17 cellular contexts compared by ENCODE assay signal in the genomic region with DNA sequence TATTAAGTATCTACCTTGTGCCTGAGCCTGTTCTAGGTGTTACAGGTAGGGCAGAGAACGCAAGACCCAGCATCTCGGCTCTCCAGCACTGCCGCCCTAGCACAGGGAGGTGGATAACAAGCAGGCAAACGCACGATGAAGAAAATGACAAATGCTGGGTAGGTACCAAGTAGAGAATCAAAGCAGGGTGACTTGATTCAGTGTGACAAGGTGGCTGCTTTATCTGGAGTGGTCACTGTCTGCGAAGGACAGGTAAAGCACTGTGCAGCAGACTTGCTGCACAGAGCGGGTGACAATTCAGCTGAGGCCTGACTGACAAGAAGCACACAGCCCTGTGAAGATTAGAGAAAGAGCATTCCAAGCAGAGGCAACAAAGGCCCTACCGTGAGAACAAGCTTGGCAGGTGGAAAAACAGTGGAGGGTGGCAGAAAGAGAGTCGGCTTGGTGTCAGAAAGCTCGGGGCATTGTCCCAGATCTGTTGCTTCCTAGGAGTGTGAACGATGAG. TPM values are rescaled to one million over a fixed set of nuclear protein-coding genes. Genes with fewer than 3 reads are reported as not detected.
A peak's percentile ranks its signal among the peaks of the same experiment; 100 is the strongest.
DNase-seq lines count a peak whose midpoint lies in the region; ATAC-seq and TF ChIP-seq lines count a peak whose summit lies in the region.
"Had no signal": no experiment of that assay in that cellular context is flagged by ENCODE, and none has a peak within 500 bp of the region (broad histone marks: within the 10 kb centered on the region; RNA-seq: fewer than 3 reads in every experiment).

No MANE protein-coding gene starts in this region.

- peak overlapping the region; percentile 98 to 100 (median 98) for H3K27ac Mint-ChIP-seq in CD4-positive, CD25-positive, alpha-beta regulatory T cell
- H3K27ac Mint-ChIP-seq in activated naive CD4-positive, alpha-beta T cell treated with anti-CD3 and anti-CD28 coated beads, Interleukin-2, amount 50 U/mL, for 24 hours, result peak overlapping the region; percentile 99
- H3K27ac Mint-ChIP-seq in naive thymus-derived CD8-positive, alpha-beta T cell, result peak overlapping the region in 9 of 10 donors; percentile 96 to 100 (median 99)
- H3K27ac Mint-ChIP-seq: B cell had no signal

- no peaks in the 10 kb centered on the region for H3K9me3 ChIP-seq in CD4-positive, CD25-positive, alpha-beta regulatory T cell (ENCODE audit: control insufficient read depth in 2 of 2, low read length in 2 of 2)
- no peaks in the 10 kb centered on the region for H3K9me3 ChIP-seq in Peyer's patch
- H3K9me3 ChIP-seq: gastroesophageal sphincter had no signal

- peak overlapping the region; percentile 88 for H3K4me3 ChIP-seq in CD4-positive, CD25-positive, alpha-beta regulatory T cell (ENCODE audit: low read depth, low read length)
- no peak overlapping the region for H3K4me3 ChIP-seq in Peyer's patch
- H3K4me3 ChIP-seq: gastroesophageal sphincter, GM23248 had no signal

- peak overlapping the region; percentile 95 for H3K27ac ChIP-seq in CD4-positive, CD25-positive, alpha-beta regulatory T cell (ENCODE audit: insufficient read depth, low read length, poor library complexity, severe bottlenecking)
- peak overlapping the region; percentile 43 to 69 (median 60) for H3K27ac ChIP-seq in Peyer's patch
- H3K27ac ChIP-seq: GM23248 had no signal

- H3K27me3 ChIP-seq in CD4-positive, CD25-positive, alpha-beta regulatory T cell (ENCODE audit: control insufficient read depth, insufficient read depth, low read length), result no peaks in the 10 kb centered on the region
- H3K27me3 ChIP-seq in Peyer's patch, result no peaks in the 10 kb centered on the region
- H3K27me3 ChIP-seq: gastroesophageal sphincter had no signal

- H3K9me3 Mint-ChIP-seq in CD4-positive, CD25-positive, alpha-beta regulatory T cell, result no peaks in the 10 kb centered on the region
- no peaks in the 10 kb centered on the region for H3K9me3 Mint-ChIP-seq in activated naive CD4-positive, alpha-beta T cell treated with anti-CD3 and anti-CD28 coated beads, Interleukin-2, amount 50 U/mL, for 24 hours
- H3K9me3 Mint-ChIP-seq in naive thymus-derived CD8-positive, alpha-beta T cell, result no peaks in the 10 kb centered on the region

- H3K27me3 Mint-ChIP-seq in CD4-positive, CD25-positive, alpha-beta regulatory T cell, result no peaks in the 10 kb centered on the region
- no peaks in the 10 kb centered on the region for H3K27me3 Mint-ChIP-seq in activated naive CD4-positive, alpha-beta T cell treated with anti-CD3 and anti-CD28 coated beads, Interleukin-2, amount 50 U/mL, for 24 hours
- H3K27me3 Mint-ChIP-seq in naive thymus-derived CD8-positive, alpha-beta T cell, result no peaks in the 10 kb centered on the region
- H3K27me3 Mint-ChIP-seq: B cell had no signal

- peaks cover 37 to 92% (median 74%) of the 10 kb centered on the region in 4 donors for H3K4me1 Mint-ChIP-seq in CD4-positive, CD25-positive, alpha-beta regulatory T cell
- H3K4me1 Mint-ChIP-seq in activated naive CD4-positive, alpha-beta T cell treated with anti-CD3 and anti-CD28 coated beads, Interleukin-2, amount 50 U/mL, for 24 hours, result peaks cover 88% of the 10 kb centered on the region
- H3K4me1 Mint-ChIP-seq in naive thymus-derived CD8-positive, alpha-beta T cell, result peaks cover 48 to 93% (median 87%) of the 10 kb centered on the region in 4 donors

- DNase-seq in CD4-positive, CD25-positive, alpha-beta regulatory T cell, result peak in 1 of 3 donors; percentile 62
- DNase-seq in Peyer's patch (no peak), pons (ENCODE audit: low spot score) (no peak), iPS-NIHi11 (ENCODE audit: low spot score) (no peak), GDM1 (lab: John Stamatoyannopoulos, UW) (no peak)
- DNase-seq in naive thymus-derived CD8-positive, alpha-beta T cell, result peak in 5 of 10 donors; percentile 27 to 72 (median 52)
- DNase-seq: activated CD4-positive, CD25-positive, alpha-beta regulatory T cell treated with anti-CD3 and anti-CD28 coated beads, Interleukin-2, amount 50 U/mL, for 72 hours; dermis blood vessel endothelial cell; GM23248; kidney glomerular epithelial cell; MV-4-11; stimulated activated CD4-positive, alpha-beta T cell treated with anti-CD3 and anti-CD28 coated beads, Interleukin-12 subunit alpha, Interleukin-12 subunit beta, amount 100 ng/mL, for 4 hours; stimulated activated CD8-positive, alpha-beta memory T cell treated with anti-CD3 and anti-CD28 coated beads, Interleukin-4, amount 100 ng/mL, for 48 hours had no signal

- H3K4me3 Mint-ChIP-seq in CD4-positive, CD25-positive, alpha-beta regulatory T cell, result peak overlapping the region; percentile 84 to 92 (median 86)
- H3K4me3 Mint-ChIP-seq in activated naive CD4-positive, alpha-beta T cell treated with anti-CD3 and anti-CD28 coated beads, Interleukin-2, amount 50 U/mL, for 24 hours, result peak overlapping the region; percentile 89
- H3K4me3 Mint-ChIP-seq in naive thymus-derived CD8-positive, alpha-beta T cell, result peak overlapping the region; percentile 77 to 93 (median 89)
- H3K4me3 Mint-ChIP-seq: B cell had no signal

- ATAC-seq in CD4-positive, CD25-positive, alpha-beta regulatory T cell (ENCODE audit: low read depth in 2 of 2), result peak in 1 of 2 donors; percentile 11
- peak in 1 of 2 donors; percentile 15 for ATAC-seq in naive thymus-derived CD8-positive, alpha-beta T cell
- ATAC-seq in HG03469 (IDR thresholded peaks at IDR 0.05; ENCODE audit: unreplicated experiment), result no peak
- ATAC-seq: gastroesophageal sphincter had no signal

- H3K36me3 Mint-ChIP-seq in CD4-positive, CD25-positive, alpha-beta regulatory T cell, result peaks cover 31% of the 10 kb centered on the region
- peaks cover 12% of the 10 kb centered on the region for H3K36me3 Mint-ChIP-seq in activated naive CD4-positive, alpha-beta T cell treated with anti-CD3 and anti-CD28 coated beads, Interleukin-2, amount 50 U/mL, for 24 hours
- peaks cover 0 to 21% (median 18%) of the 10 kb centered on the region in 3 donors for H3K36me3 Mint-ChIP-seq in naive thymus-derived CD8-positive, alpha-beta T cell

- peaks cover 100% of the 10 kb centered on the region for H3K4me1 ChIP-seq in CD4-positive, CD25-positive, alpha-beta regulatory T cell (ENCODE audit: control insufficient read depth, insufficient read depth, low read length, poor library complexity, severe bottlenecking)
- H3K4me1 ChIP-seq in Peyer's patch, result peaks cover 0 to 5% (median 0%) of the 10 kb centered on the region in 4 donors
- H3K4me1 ChIP-seq: gastroesophageal sphincter had no signal

- POLR2A ChIA-PET in naive thymus-derived CD8-positive, alpha-beta T cell (lab: Charles Lee), result interaction anchor here (0.5 to 14.5 kb wide), 12 partner anchors 11 to 144 kb away, joined by 3 to 259 read pairs (median 4); a partner anchor contains a TSS

- no peaks in the 10 kb centered on the region for H3K36me3 ChIP-seq in CD4-positive, CD25-positive, alpha-beta regulatory T cell (ENCODE audit: control insufficient read depth, insufficient read depth, low read length)
- H3K36me3 ChIP-seq in Peyer's patch, result no peaks in the 10 kb centered on the region
- H3K36me3 ChIP-seq: gastroesophageal sphincter had no signal

- no peak for TF ChIP-seq CTCF in Peyer's patch (IDR thresholded peaks at IDR 0.05)

- no peak for TF ChIP-seq POLR2A in Peyer's patch (IDR thresholded peaks at IDR 0.05)

RNA-seq across cellular contexts. Expression of a gene that starts 12.9 kb away (rescaled TPM):
- total RNA-seq in CD4-positive, CD25-positive, alpha-beta regulatory T cell, result 457 TPM
- polyA plus RNA-seq in CD4-positive, CD25-positive, alpha-beta regulatory T cell, result 100 to 1,000 TPM; 194 to 221 (median 199) TPM
- total RNA-seq in Peyer's patch, result 10 to 100 TPM; 32.5 to 64.2 (median 53.0) TPM
- total RNA-seq in naive thymus-derived CD8-positive, alpha-beta T cell, result 100 to 1,000 TPM; 284 to 306 TPM
- 100 to 1,000 TPM; 184 to 264 (median 209) TPM for polyA plus RNA-seq in naive thymus-derived CD8-positive, alpha-beta T cell

RNA-seq across cellular contexts. Expression of a gene that starts 53.1 kb away (rescaled TPM):
- 2.1 TPM for total RNA-seq in CD4-positive, CD25-positive, alpha-beta regulatory T cell
- 1 to 10 TPM; 2.1 to 4.8 (median 3.5) TPM for polyA plus RNA-seq in CD4-positive, CD25-positive, alpha-beta regulatory T cell
- 100 to 1,000 TPM in 1 of 4 donors, 10 to 100 TPM in 2, 1 to 10 TPM in 1; 6.6 to 128 (median 81.9) TPM for total RNA-seq in Peyer's patch
- total RNA-seq in naive thymus-derived CD8-positive, alpha-beta T cell, result 1 to 10 TPM; 3.5 to 4.1 TPM
- 1 to 10 TPM; 4.2 to 7.8 (median 6.4) TPM for polyA plus RNA-seq in naive thymus-derived CD8-positive, alpha-beta T cell
